Comparison of ENCODE assay signal across 8 cellular contexts in the genomic region with DNA sequence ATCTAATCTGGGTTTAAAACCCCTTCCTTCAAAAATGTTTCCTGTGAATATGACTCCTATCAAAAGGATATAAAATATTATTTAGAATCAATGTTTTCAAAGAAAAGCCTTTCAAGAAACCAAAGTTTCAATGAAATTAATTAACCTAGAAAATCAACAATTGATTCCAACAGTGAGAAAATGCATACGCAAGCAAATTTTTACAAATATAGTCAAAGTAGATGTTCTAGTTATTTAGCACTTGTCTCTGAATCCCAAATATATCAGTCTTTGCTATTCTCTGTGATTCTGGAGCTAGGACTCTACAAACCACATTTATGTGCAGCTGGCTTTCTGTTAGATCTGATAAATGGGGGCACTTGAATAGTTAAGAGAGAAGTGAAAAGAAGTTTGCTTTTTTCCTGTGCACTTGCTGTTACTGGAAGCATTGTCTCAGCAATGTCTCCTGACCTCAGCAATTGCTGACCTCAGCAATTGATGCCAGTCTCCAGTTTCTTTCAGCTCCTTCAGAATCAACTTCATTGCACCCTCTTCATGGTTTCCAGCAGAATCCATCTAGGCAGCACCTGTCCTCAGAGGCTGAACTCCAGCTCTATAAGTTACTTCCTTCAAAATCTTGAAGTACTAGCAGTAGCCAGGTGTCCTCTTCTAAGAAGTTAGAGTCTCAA.
"Had no signal": no experiment of that assay in that cellular context is flagged by ENCODE, and none has a peak within 500 bp of the region (broad histone marks: within the 10 kb centered on the region; RNA-seq: fewer than 3 reads in every experiment).

No MANE protein-coding gene starts in this region.

- H3K4me3 Mint-ChIP-seq: GM23338, IgD-negative memory B cell had no signal

- H3K27ac Mint-ChIP-seq: GM23338, IgD-negative memory B cell had no signal

- H2AFZ ChIP-seq: GM23338 had no signal

- DNase-seq: H7, Kasumi-1, KG1 had no signal

- H3K4me1 Mint-ChIP-seq: GM23338, IgD-negative memory B cell had no signal

- H3K27me3 Mint-ChIP-seq: IgD-negative memory B cell had no signal

- H3K9me3 ChIP-seq: HAP-1 had no signal

- ATAC-seq: GM23338, HCT116 had no signal

- H3K4me1 ChIP-seq: HAP-1 had no signal

- H3K36me3 Mint-ChIP-seq: IgD-negative memory B cell had no signal

- H3K27ac ChIP-seq: HL-60 had no signal

- H3K4me3 ChIP-seq: GM23338, HAP-1 had no signal

- H3K36me3 ChIP-seq: HAP-1 had no signal

- H3K4me2 ChIP-seq: GM23338 had no signal
